ENCODE assay signal across 14 cellular contexts in the genomic region with DNA sequence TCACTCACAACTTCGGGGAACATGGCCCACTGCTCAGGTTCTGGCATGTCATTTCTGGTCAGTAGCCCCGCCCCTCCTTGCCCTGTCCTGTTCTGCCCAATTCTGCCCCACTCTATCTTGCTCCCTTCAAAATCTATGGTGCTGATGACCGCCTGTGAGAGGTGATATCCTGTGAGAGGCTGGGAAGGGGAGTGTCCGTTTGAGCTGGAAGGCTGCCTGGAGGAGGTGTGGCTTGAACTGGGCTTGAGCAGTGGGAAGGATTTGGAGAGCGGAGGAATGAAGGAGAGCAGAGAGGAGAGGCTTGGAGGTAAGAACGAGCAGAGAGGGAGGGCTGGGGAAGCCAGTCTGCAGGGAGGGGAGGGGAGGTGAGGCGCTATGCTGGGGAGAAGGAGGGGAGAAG.
DNase-seq lines count a peak whose midpoint lies in the region; ATAC-seq and TF ChIP-seq lines count a peak whose summit lies in the region.
"Had no signal": no experiment of that assay in that cellular context is flagged by ENCODE, and none has a peak within 500 bp of the region (broad histone marks: within the 10 kb centered on the region; RNA-seq: fewer than 3 reads in every experiment).

No MANE protein-coding gene starts in this region.

- H3K36me3 ChIP-seq in PC-3 (ENCODE audit: low read depth, low read length), result no peaks in the 10 kb centered on the region
- H3K36me3 ChIP-seq in fibroblast of lung (ENCODE audit: control insufficient read depth, insufficient read depth, low read length), result no peaks in the 10 kb centered on the region
- H3K36me3 ChIP-seq: gastrocnemius medialis had no signal

- no peaks in the 10 kb centered on the region for H3F3A ChIP-seq in PC-3 (ENCODE audit: low read length, unreplicated experiment)

- no peak overlapping the region for H3K4me3 ChIP-seq in PC-3 (ENCODE audit: low read length)
- H3K4me3 ChIP-seq in fibroblast of lung (replicated peaks in 1 of 4; ENCODE audit: control extremely low read depth in 1 of 4, insufficient read depth in 1 of 4, low read depth in 3 of 4, low read length in 4 of 4), result no peak overlapping the region
- H3K4me3 ChIP-seq: gastrocnemius medialis had no signal

- DNase-seq in GM03348 (ENCODE audit: low spot score), result peak; percentile 52
- peak; percentile 76 for DNase-seq in PC-3
- peak; percentile 33 to 45 for DNase-seq in fibroblast of lung (ENCODE audit: low read depth in 2 of 2)
- no peak for DNase-seq in omental fat pad (ENCODE audit: low spot score)
- DNase-seq in ACHN, result no peak
- DNase-seq: activated CD4-positive, CD25-positive, alpha-beta regulatory T cell treated with anti-CD3 and anti-CD28 coated beads, Interleukin-2, amount 50 U/mL, for 72 hours; Caco-2; cortex of kidney; gastrocnemius medialis; NCI-H510A treated with DMSO at 0.1 percent for 48 hours; stimulated activated naive B cell treated with anti-CD40 and anti-IgM and Interleukin-4, amounts not matched to agents 10 μg/mL and 1 μg/mL and 100 μg/mL, for 72 hours had no signal

- no peak overlapping the region for H2AFZ ChIP-seq in PC-3 (ENCODE audit: low read length)
- no peak overlapping the region for H2AFZ ChIP-seq in fibroblast of lung (ENCODE audit: low read length)
- H2AFZ ChIP-seq: parathyroid adenoma had no signal

- in situ Hi-C loops in ACHN (cut with HindIII; ENCODE audit: low pct_ligation_motif_present, low pct_unique_long_range_greater_than_20kb, low sequenced_read_pairs), result no loop called here

- H3K9me3 ChIP-seq in PC-3 (ENCODE audit: low read length), result no peaks in the 10 kb centered on the region
- H3K9me3 ChIP-seq in fibroblast of lung (ENCODE audit: control insufficient read depth, insufficient read depth, low read depth, low read length), result no peaks in the 10 kb centered on the region
- H3K9me3 ChIP-seq: Caco-2, gastrocnemius medialis had no signal

- no peak overlapping the region for H3K9ac ChIP-seq in PC-3 (ENCODE audit: low read length)
- H3K9ac ChIP-seq in fibroblast of lung (ENCODE audit: insufficient read depth, low read length), result no peak overlapping the region
- H3K9ac ChIP-seq: parathyroid adenoma had no signal

- no peak overlapping the region for H3K4me2 ChIP-seq in PC-3 (ENCODE audit: low read length)
- no peak overlapping the region for H3K4me2 ChIP-seq in fibroblast of lung (ENCODE audit: extremely low read depth, insufficient read depth, low read length)

- TF ChIP-seq CTCF in PC-3 (conservative IDR thresholded peaks at IDR 0.05; ENCODE audit: low read depth, low read length), result no peak
- TF ChIP-seq CTCF in fibroblast of lung (conservative IDR thresholded peaks at IDR 0.05 in 1 of 2, IDR thresholded peaks at IDR 0.05 in 1 of 2; ENCODE audit: low read depth in 1 of 2, low read length in 2 of 2), result no peak
- TF ChIP-seq CTCF in omental fat pad (IDR thresholded peaks at IDR 0.05), result no peak

- POLR2A ChIA-PET in PC-3 (lab: Charles Lee; ENCODE audit: unreplicated experiment), result interaction anchor here (0.5 to 0.7 kb wide), 2 partner anchors 199 to 207 kb away, joined by 3 to 5 read pairs; no protein-coding TSS in a partner anchor

- ATAC-seq in PC-3, result peak; percentile 71
- peak; percentile 22 for ATAC-seq in omental fat pad (ENCODE audit: low FRiP score)
- ATAC-seq in HG02852 (IDR thresholded peaks at IDR 0.05; ENCODE audit: unreplicated experiment), result no peak
- no peak for ATAC-seq in GM21390 (IDR thresholded peaks at IDR 0.05; ENCODE audit: unreplicated experiment)
- ATAC-seq: gastrocnemius medialis; stimulated activated naive B cell treated with anti-CD40 and anti-IgM and Interleukin-4, amounts not matched to agents 10 μg/mL and 1 μg/mL and 100 μg/mL, for 72 hours had no signal

- peaks cover 72% of the 10 kb centered on the region for H3K27me3 ChIP-seq in PC-3 (ENCODE audit: low read length)
- peaks cover 8% of the 10 kb centered on the region for H3K27me3 ChIP-seq in fibroblast of lung (ENCODE audit: control insufficient read depth, insufficient read depth, low read length)

- CTCF ChIA-PET in PC-3 (lab: Charles Lee), result no interaction called here

- no peaks in the 10 kb centered on the region for H3K9me2 ChIP-seq in PC-3 (replicated peaks; ENCODE audit: low read length)

- BruUV-seq in PC-3 (replicated peaks; lab: Mats Ljungman, UMichigan), result no TSS peak

- H3K79me2 ChIP-seq in PC-3 (ENCODE audit: low read length) (no peaks in the 10 kb centered on the region), fibroblast of lung (ENCODE audit: control insufficient read depth, insufficient read depth, low read length) (no peaks in the 10 kb centered on the region)
- H3K79me2 ChIP-seq: parathyroid adenoma had no signal

- H4K20me1 ChIP-seq in PC-3 (ENCODE audit: low read length) (no peaks in the 10 kb centered on the region), fibroblast of lung (ENCODE audit: control insufficient read depth, extremely low read depth, insufficient read depth, low read length) (no peaks in the 10 kb centered on the region)

- H3K4me1 ChIP-seq in PC-3 (ENCODE audit: insufficient read depth, low read length) (no peaks in the 10 kb centered on the region), fibroblast of lung (ENCODE audit: control insufficient read depth, extremely low read depth, insufficient read depth, low read length) (no peaks in the 10 kb centered on the region)
- H3K4me1 ChIP-seq: parathyroid adenoma had no signal

- no peak overlapping the region for H3K27ac ChIP-seq in PC-3 (ENCODE audit: low read length)
- H3K27ac ChIP-seq in fibroblast of lung (ENCODE audit: insufficient read depth, low read length), result no peak overlapping the region
- H3K27ac ChIP-seq: gastrocnemius medialis, parathyroid adenoma had no signal

- intact Hi-C loops in PC-3 (cut with micrococcal nuclease), result no loop called here

Comparison
In these comparisons a context has a peak if more than half of its experiments do, and no peak if none do; other contexts are left out.
1. DNase-seq: peak in GM03348 (single experiment), PC-3 (single experiment) and fibroblast of lung (2 of 2); none in omental fat pad (single experiment) and ACHN (single experiment).
2. ATAC-seq: peak in PC-3 (single experiment) and omental fat pad (single experiment); none in HG02852 (single experiment) and GM21390 (single experiment).